In genomic region chr1:117341123-117341522, GRCh38 we compare ENCODE assay signal across 30 cellular contexts.
"Had no signal": no experiment of that assay in that cellular context is flagged by ENCODE, and none has a peak within 500 bp of the region (broad histone marks: within the 10 kb centered on the region; RNA-seq: fewer than 3 reads in every experiment).

No MANE protein-coding gene starts in this region.

- ATAC-seq: esophagus mucosa; foreskin keratinocyte; heart right ventricle; mucosa of descending colon; stimulated activated effector memory CD8-positive, alpha-beta T cell treated with anti-CD3 and anti-CD28 coated beads, Interleukin-12 subunit alpha, Interleukin-12 subunit beta, amount 100 ng/mL, for 72 hours; upper lobe of right lung; WTC11 had no signal

- DNase-seq: activated CD4-positive, alpha-beta memory T cell treated with anti-CD3 and anti-CD28 coated beads, Interleukin-2, amount 10 ng/mL, durations not matched to agents 7 days and 5 days; activated CD4-positive, alpha-beta T cell treated with anti-CD3 and anti-CD28 coated beads for 1 hour; activated CD4-positive, alpha-beta T cell treated with anti-CD3 and anti-CD28 coated beads, Interleukin-2, amount 10 ng/mL, durations not matched to agents 7 days and 5 days; activated CD8-positive, alpha-beta memory T cell treated with anti-CD3 and anti-CD28 coated beads, Interleukin-2, amount 50 U/mL, for 48 hours; activated gamma-delta T cell; activated naive CD4-positive, alpha-beta T cell treated with anti-CD3 and anti-CD28 coated beads, Interleukin-2, amount 10 ng/mL, durations not matched to agents 7 days and 5 days; activated T-cell treated with anti-CD3 and anti-CD28 coated beads, Interleukin-2, amount 50 U/mL, for 24 hours; amygdala; central memory CD4-positive, alpha-beta T cell; endodermal cell; foreskin keratinocyte; heart right ventricle; kidney glomerular epithelial cell; left ventricle myocardium inferior; mucosa of descending colon; retina; sigmoid colon; small intestine; stimulated activated CD4-positive, alpha-beta T cell treated with anti-CD3 and anti-CD28 coated beads, Interleukin-4, amount 100 ng/mL, for 24 hours; stomach; thyroid gland; upper lobe of right lung had no signal

- H3K27ac Mint-ChIP-seq: activated CD4-positive, alpha-beta memory T cell treated with anti-CD3 and anti-CD28 coated beads, Interleukin-2, amount 10 ng/mL, durations not matched to agents 7 days and 5 days; activated CD4-positive, alpha-beta T cell treated with anti-CD3 and anti-CD28 coated beads, Interleukin-2, amount 10 ng/mL, durations not matched to agents 7 days and 5 days; activated naive CD4-positive, alpha-beta T cell treated with anti-CD3 and anti-CD28 coated beads, Interleukin-2, amount 10 ng/mL, durations not matched to agents 7 days and 5 days; activated T-cell treated with anti-CD3 and anti-CD28 coated beads, Interleukin-2, amount 50 U/mL, for 24 hours; dendritic cell treated with granulocyte-macrophage colony-stimulating factor and Interleukin-4, amounts not matched to agents 40 ng/mL and 50 ng/mL, for 4 days; endodermal cell; stimulated activated effector memory CD8-positive, alpha-beta T cell treated with anti-CD3 and anti-CD28 coated beads, Interleukin-12 subunit alpha, Interleukin-12 subunit beta, amount 100 ng/mL, for 72 hours; WTC11 had no signal

- H3K36me3 ChIP-seq: breast epithelium, heart right ventricle, left ventricle myocardium inferior, neutrophil, sigmoid colon, stomach, thyroid gland, upper lobe of right lung had no signal

- FAIRE-seq: small intestine had no signal

- H3K4me3 ChIP-seq: breast epithelium, heart right ventricle, left ventricle myocardium inferior, lung, mucosa of descending colon, sigmoid colon, stomach, thyroid gland, upper lobe of right lung had no signal

- H3K27ac ChIP-seq: breast epithelium, foreskin keratinocyte, left ventricle myocardium inferior, neutrophil, sigmoid colon, stomach, thyroid gland, upper lobe of right lung had no signal

- H3K4me1 ChIP-seq: breast epithelium, foreskin keratinocyte, sigmoid colon, upper lobe of right lung had no signal

- H3K4me3 Mint-ChIP-seq: activated CD4-positive, alpha-beta memory T cell treated with anti-CD3 and anti-CD28 coated beads, Interleukin-2, amount 10 ng/mL, durations not matched to agents 7 days and 5 days; activated CD4-positive, alpha-beta T cell treated with anti-CD3 and anti-CD28 coated beads, Interleukin-2, amount 10 ng/mL, durations not matched to agents 7 days and 5 days; activated naive CD4-positive, alpha-beta T cell treated with anti-CD3 and anti-CD28 coated beads, Interleukin-2, amount 10 ng/mL, durations not matched to agents 7 days and 5 days; activated T-cell treated with anti-CD3 and anti-CD28 coated beads, Interleukin-2, amount 50 U/mL, for 24 hours; dendritic cell treated with granulocyte-macrophage colony-stimulating factor and Interleukin-4, amounts not matched to agents 40 ng/mL and 50 ng/mL, for 4 days; endodermal cell; nephron; stimulated activated effector memory CD8-positive, alpha-beta T cell treated with anti-CD3 and anti-CD28 coated beads, Interleukin-12 subunit alpha, Interleukin-12 subunit beta, amount 100 ng/mL, for 72 hours; WTC11 had no signal

- H3K9me3 ChIP-seq: breast epithelium, heart right ventricle, left ventricle myocardium inferior, mucosa of descending colon, neutrophil, sigmoid colon, stomach, thyroid gland, upper lobe of right lung had no signal

- H3K27me3 Mint-ChIP-seq: activated CD4-positive, alpha-beta memory T cell treated with anti-CD3 and anti-CD28 coated beads, Interleukin-2, amount 10 ng/mL, durations not matched to agents 7 days and 5 days; activated CD4-positive, alpha-beta T cell treated with anti-CD3 and anti-CD28 coated beads, Interleukin-2, amount 10 ng/mL, durations not matched to agents 7 days and 5 days; activated naive CD4-positive, alpha-beta T cell treated with anti-CD3 and anti-CD28 coated beads, Interleukin-2, amount 10 ng/mL, durations not matched to agents 7 days and 5 days; activated T-cell treated with anti-CD3 and anti-CD28 coated beads, Interleukin-2, amount 50 U/mL, for 24 hours; dendritic cell treated with granulocyte-macrophage colony-stimulating factor and Interleukin-4, amounts not matched to agents 40 ng/mL and 50 ng/mL, for 4 days had no signal

- H3K27me3 ChIP-seq: breast epithelium, foreskin keratinocyte, heart right ventricle, neutrophil, sigmoid colon, stomach, thyroid gland, upper lobe of right lung had no signal

- H3K36me3 Mint-ChIP-seq: activated naive CD4-positive, alpha-beta T cell treated with anti-CD3 and anti-CD28 coated beads, Interleukin-2, amount 10 ng/mL, durations not matched to agents 7 days and 5 days; stimulated activated effector memory CD8-positive, alpha-beta T cell treated with anti-CD3 and anti-CD28 coated beads, Interleukin-12 subunit alpha, Interleukin-12 subunit beta, amount 100 ng/mL, for 72 hours; WTC11 had no signal
